30 cellular contexts compared by ENCODE assay signal in the genomic region with DNA sequence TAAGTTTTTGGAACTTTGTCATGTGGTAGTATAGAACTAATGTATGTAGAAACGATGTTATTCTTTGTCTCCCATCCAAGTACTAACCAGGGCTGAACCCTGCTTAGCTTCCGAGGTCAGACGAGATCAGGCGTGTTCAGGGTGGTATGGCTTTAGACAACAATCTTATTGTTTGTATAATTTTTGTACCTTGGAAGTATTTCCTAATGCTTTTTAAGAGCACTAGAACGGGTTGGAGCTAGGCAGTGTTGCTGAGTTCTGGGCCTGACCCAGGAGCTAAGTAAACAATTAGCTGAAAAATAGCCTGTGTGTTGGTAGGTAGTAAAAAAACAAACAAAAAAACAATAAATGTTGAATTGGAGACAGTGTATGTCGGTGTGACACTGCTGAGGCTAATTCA.
"Had no signal": no experiment of that assay in that cellular context is flagged by ENCODE, and none has a peak within 500 bp of the region (broad histone marks: within the 10 kb centered on the region; RNA-seq: fewer than 3 reads in every experiment).

No MANE protein-coding gene starts in this region.

- H3K36me3 Mint-ChIP-seq: activated CD8-positive, alpha-beta memory T cell treated with anti-CD3 and anti-CD28 coated beads, Interleukin-2, amount 10 ng/mL, durations not matched to agents 7 days and 5 days; activated naive CD4-positive, alpha-beta T cell treated with anti-CD3 and anti-CD28 coated beads, Interleukin-2, amount 50 U/mL, for 24 hours had no signal

- H3K27ac ChIP-seq: adrenal gland, body of pancreas, breast epithelium, SJCRH30, SK-N-MC, WERI-Rb-1 had no signal

- H3K27me3 ChIP-seq: adrenal gland, body of pancreas, breast epithelium, MG63, SJCRH30 had no signal

- H3K36me3 ChIP-seq: adrenal gland, breast epithelium, MG63, SJCRH30, WERI-Rb-1 had no signal

- H3K9me3 Mint-ChIP-seq: activated CD4-positive, alpha-beta memory T cell treated with anti-CD3 and anti-CD28 coated beads, Interleukin-2, amount 10 ng/mL, durations not matched to agents 7 days and 5 days had no signal

- H3K4me3 ChIP-seq: adrenal gland, body of pancreas, breast epithelium, MG63, SJCRH30, SK-N-MC had no signal

- H3K9me3 ChIP-seq: body of pancreas, breast epithelium, SJCRH30 had no signal

- H3K4me1 ChIP-seq: adrenal gland, breast epithelium had no signal

- DNase-seq: activated CD4-positive, alpha-beta memory T cell treated with anti-CD3 and anti-CD28 coated beads, Interleukin-2, amount 10 ng/mL, durations not matched to agents 7 days and 5 days; activated CD4-positive, alpha-beta T cell treated with anti-CD3 and anti-CD28 coated beads for 1 hour; activated CD4-positive, alpha-beta T cell treated with anti-CD3 and anti-CD28 coated beads for 48 hours; activated CD4-positive, CD25-positive, alpha-beta regulatory T cell; activated CD8-positive, alpha-beta memory T cell treated with anti-CD3 and anti-CD28 coated beads for 24 hours; activated CD8-positive, alpha-beta memory T cell treated with anti-CD3 and anti-CD28 coated beads, Interleukin-2, amount 10 ng/mL, durations not matched to agents 7 days and 5 days; activated CD8-positive, alpha-beta memory T cell treated with anti-CD3 and anti-CD28 coated beads, Interleukin-2, amount 50 U/mL, for 48 hours; activated effector memory CD4-positive, alpha-beta T cell treated with Interleukin-2 at 50 U/mL for 16 hours; activated naive CD4-positive, alpha-beta T cell; activated T-cell treated with anti-CD3 and anti-CD28 coated beads, Interleukin-2, amount 50 U/mL, for 48 hours; adrenal gland; body of pancreas; Karpas-422; KBM-7; MG63; NCI-H1092; NCI-H1436 treated with DMSO at 0.1 percent for 48 hours; NCI-H1694 treated with DMSO at 0.1 percent for 48 hours; NCI-H2029; NCI-H226; NCI-H446 treated with DMSO at 0.1 percent for 48 hours; NCI-H524 treated with DMSO at 0.1 percent for 48 hours; SHP77; SJCRH30; T1000; WERI-Rb-1 had no signal

- H3K27ac Mint-ChIP-seq: activated CD4-positive, alpha-beta memory T cell treated with anti-CD3 and anti-CD28 coated beads, Interleukin-2, amount 10 ng/mL, durations not matched to agents 7 days and 5 days; activated CD8-positive, alpha-beta memory T cell treated with anti-CD3 and anti-CD28 coated beads, Interleukin-2, amount 10 ng/mL, durations not matched to agents 7 days and 5 days; activated naive CD4-positive, alpha-beta T cell treated with anti-CD3 and anti-CD28 coated beads, Interleukin-2, amount 50 U/mL, for 24 hours had no signal

- ATAC-seq: activated CD8-positive, alpha-beta memory T cell treated with anti-CD3 and anti-CD28 coated beads, Interleukin-2, amount 10 ng/mL, durations not matched to agents 7 days and 5 days; body of pancreas; Panc1 had no signal
